In genomic region chr2:230230801-230231200, GRCh38 we compare ENCODE assay signal across 1 cellular context.
TF ChIP-seq lines count a peak whose summit lies in the region.

No MANE protein-coding gene starts in this region.

TF ChIP-seq in IMR-90, 13 proteins besides CTCF, POLR2A, EP300 and RAD21:
- TF ChIP-seq CEBPB (IDR thresholded peaks at IDR 0.05; ENCODE audit: low read depth, low read length) (no peak), MAZ (IDR thresholded peaks at IDR 0.05; ENCODE audit: borderline replicate concordance, low read depth, low read length) (no peak), ELK1 (IDR thresholded peaks at IDR 0.05; ENCODE audit: borderline replicate concordance, low read depth, low read length) (no peak), RFX5 (IDR thresholded peaks at IDR 0.05; ENCODE audit: low read depth, low read length) (no peak), MAFK (IDR thresholded peaks at IDR 0.05; ENCODE audit: low read depth, low read length) (no peak), MXI1 (IDR thresholded peaks at IDR 0.05; ENCODE audit: borderline replicate concordance, low read depth, low read length) (no peak), USF2 (IDR thresholded peaks at IDR 0.05; ENCODE audit: low read depth, low read length) (no peak), BHLHE40 (IDR thresholded peaks at IDR 0.05; ENCODE audit: low read depth, low read length) (no peak), CHD1 (IDR thresholded peaks at IDR 0.05; ENCODE audit: low read depth, low read length) (no peak), FOS (IDR thresholded peaks at IDR 0.05; ENCODE audit: low read depth, low read length) (no peak), NFE2L2 (IDR thresholded peaks at IDR 0.05; ENCODE audit: low read depth, low read length) (no peak), RCOR1 (IDR thresholded peaks at IDR 0.05; ENCODE audit: insufficient replicate concordance, low read length) (no peak), SMC3 (IDR thresholded peaks at IDR 0.05; ENCODE audit: low read depth, low read length) (no peak)
